25 cellular contexts compared by ENCODE assay signal in genomic region chr5:132670218-132670617, GRCh38. TPM values are rescaled to one million over a fixed set of nuclear protein-coding genes. Genes with fewer than 3 reads are reported as not detected.
A peak's percentile ranks its signal among the peaks of the same experiment; 100 is the strongest.
DNase-seq lines count a peak whose midpoint lies in the region; ATAC-seq, FAIRE-seq and TF ChIP-seq lines count a peak whose summit lies in the region.
"Had no signal": no experiment of that assay in that cellular context is flagged by ENCODE, and none has a peak within 500 bp of the region (broad histone marks: within the 10 kb centered on the region; RNA-seq: fewer than 3 reads in every experiment).

No MANE protein-coding gene starts in this region.

- H3K4me1 Mint-ChIP-seq in MCF 10A (ENCODE audit: insufficient read depth, unreplicated experiment), result peaks cover 15% of the 10 kb centered on the region

- H3K27me3 ChIP-seq in mammary epithelial cell (ENCODE audit: insufficient read depth, low read length), result no peaks in the 10 kb centered on the region
- no peaks in the 10 kb centered on the region for H3K27me3 ChIP-seq in SJSA1 (replicated peaks)
- peaks cover 0 to 2% of the 10 kb centered on the region in 2 experiments for H3K27me3 ChIP-seq in endothelial cell of umbilical vein (ENCODE audit: control insufficient read depth in 2 of 2, insufficient read depth in 2 of 2, low read length in 2 of 2)
- H3K27me3 ChIP-seq in small intestine (ENCODE audit: control insufficient read depth in 2 of 2, insufficient read depth in 2 of 2, low read length in 2 of 2), result no peaks in the 10 kb centered on the region

- H4K20me1 ChIP-seq in mammary epithelial cell (ENCODE audit: insufficient read depth, low read length) (no peaks in the 10 kb centered on the region), endothelial cell of umbilical vein (replicated peaks; ENCODE audit: control insufficient read depth, extremely low read depth, insufficient read depth, low read length) (no peaks in the 10 kb centered on the region)

- ATAC-seq in GM19452 (IDR thresholded peaks at IDR 0.05; ENCODE audit: unreplicated experiment) (no peak), left colon (no peak)

- in situ Hi-C loops in mammary epithelial cell (cut with MboI; ENCODE audit: low sequenced_read_pairs in 2 of 2), result no loop called here

- BruUV-seq in mammary epithelial cell (replicated peaks; lab: Mats Ljungman, UMichigan) (no TSS peak), MCF 10A (replicated peaks; lab: Mats Ljungman, UMichigan) (no TSS peak), endothelial cell of umbilical vein (replicated peaks; lab: Mats Ljungman, UMichigan) (no TSS peak)

- FAIRE-seq in endothelial cell of umbilical vein (lab: Jason Lieb, UNC), result peak; percentile 4
- no peak for FAIRE-seq in small intestine (lab: Jason Lieb, UNC)
- FAIRE-seq: GM12891, GM18507 had no signal

- WGBS in mammary epithelial cell (ENCODE audit: low coverage, missing lambda C conversion rate), result 96% methylated on average over 5 of the region's 5 CpGs
- 33 to 76% (median 56%) methylated on average over 5 of the region's 5 CpGs for WGBS in small intestine, 3 donors

- intact Hi-C loops in mammary epithelial cell (cut with micrococcal nuclease) (no loop called here), MCF 10A (cut with micrococcal nuclease) (no loop called here), endothelial cell of umbilical vein (cut with micrococcal nuclease) (no loop called here), left colon (cut with DNase I, micrococcal nuclease) (no loop called here)

- no peaks in the 10 kb centered on the region for H3K9me3 Mint-ChIP-seq in MCF 10A (ENCODE audit: unreplicated experiment)
- H3K9me3 Mint-ChIP-seq: CD4-positive, alpha-beta memory T cell; HFFc6 had no signal

- H2AFZ ChIP-seq in mammary epithelial cell (ENCODE audit: low read depth, low read length) (peak overlapping the region; percentile 5), endothelial cell of umbilical vein (ENCODE audit: low read depth, low read length) (no peak overlapping the region)
- H2AFZ ChIP-seq: GM23248 had no signal

- POLR2A ChIA-PET in MCF 10A (lab: Yijun Ruan, JAX), result interaction anchor here (0.8 kb wide), 1 partner anchor 93 kb away, joined by 3 read pairs; no protein-coding TSS in a partner anchor
- POLR2A ChIA-PET in endothelial cell of umbilical vein (lab: Charles Lee), result no interaction called here

- no peak overlapping the region for H3K27ac Mint-ChIP-seq in MCF 10A (ENCODE audit: low read depth, unreplicated experiment)
- H3K27ac Mint-ChIP-seq: CD4-positive, alpha-beta memory T cell; HFFc6 had no signal

- CTCF ChIA-PET in mammary epithelial cell (lab: Charles Lee; ENCODE audit: low non-redundant PET) (no interaction called here), MCF 10A (lab: Yijun Ruan, JAX) (interaction anchor here (1.1 kb wide), 1 partner anchor 150 kb away, joined by 3 read pairs; no protein-coding TSS in a partner anchor), endothelial cell of umbilical vein (lab: Charles Lee) (interaction anchor here (0.8 to 1.4 kb wide), 3 partner anchors 10 to 20 kb away, joined by 3 read pairs; no protein-coding TSS in a partner anchor)

- DNase-seq in mammary epithelial cell (no peak), MCF 10A (ENCODE audit: unreplicated experiment) (no peak), SJSA1 (ENCODE audit: low read depth in 1 of 2, low spot score in 2 of 2) (peak; percentile 73 to 78), endothelial cell of umbilical vein (ENCODE audit: low read depth, low spot score) (no peak), small intestine (peak; percentile 28), left colon (no peak)
- DNase-seq: C1 segment of cervical spinal cord; Calu3; CD4-positive, alpha-beta memory T cell; COR-L47; DMS53; DMS79 treated with DMSO at 0.1 percent for 48 hours; GF-D8; GM23248; HFFc6 had no signal

- TF ChIP-seq CTCF in mammary epithelial cell (conservative IDR thresholded peaks at IDR 0.05 in 1 of 2, IDR thresholded peaks at IDR 0.05 in 1 of 2; ENCODE audit: extremely low read depth in 1 of 2, insufficient read depth in 1 of 2, low read depth in 1 of 2, low read length in 2 of 2) (no peak), MCF 10A (IDR thresholded peaks at IDR 0.05; ENCODE audit: unreplicated experiment) (no peak), endothelial cell of umbilical vein (IDR thresholded peaks at IDR 0.05; ENCODE audit: extremely low read depth in 1 of 2, insufficient read depth in 1 of 2, low read depth in 1 of 2, low read length in 2 of 2) (no peak)

- no peak overlapping the region for H3K4me2 ChIP-seq in mammary epithelial cell (ENCODE audit: insufficient read depth, low read depth, low read length)
- no peak overlapping the region for H3K4me2 ChIP-seq in endothelial cell of umbilical vein (ENCODE audit: insufficient read depth, low read length)

- H3K4me1 ChIP-seq in mammary epithelial cell (ENCODE audit: insufficient read depth, low read length), result peaks cover 15% of the 10 kb centered on the region
- peaks cover 37% of the 10 kb centered on the region for H3K4me1 ChIP-seq in SJSA1 (replicated peaks)
- H3K4me1 ChIP-seq in endothelial cell of umbilical vein (ENCODE audit: control insufficient read depth, extremely low read depth, insufficient read depth, low read length), result peaks cover 6% of the 10 kb centered on the region
- H3K4me1 ChIP-seq in small intestine (ENCODE audit: control insufficient read depth in 2 of 2, insufficient read depth in 1 of 2, low read depth in 1 of 2, low read length in 1 of 2), result peaks cover 0 to 2% of the 10 kb centered on the region in 2 donors
- H3K4me1 ChIP-seq: HAP-1 had no signal

- no peak overlapping the region for H3K4me3 Mint-ChIP-seq in MCF 10A (ENCODE audit: unreplicated experiment)
- H3K4me3 Mint-ChIP-seq: CD4-positive, alpha-beta memory T cell; HFFc6 had no signal

- H3K79me2 ChIP-seq in mammary epithelial cell (ENCODE audit: insufficient read depth, low read length), result no peaks in the 10 kb centered on the region
- H3K79me2 ChIP-seq in endothelial cell of umbilical vein (ENCODE audit: control insufficient read depth, insufficient read depth, low read length), result no peaks in the 10 kb centered on the region

- TF ChIP-seq POLR2A in endothelial cell of umbilical vein (IDR thresholded peaks at IDR 0.05; ENCODE audit: low read depth, low read length), result no peak

- dilution Hi-C loops in mammary epithelial cell (cut with HindIII; ENCODE audit: low sequenced_read_pairs) (no loop called here), endothelial cell of umbilical vein (cut with MboI; ENCODE audit: extremely low pct_ligation_motif_present, low sequenced_read_pairs) (no loop called here)

- H3K9ac ChIP-seq in mammary epithelial cell (ENCODE audit: insufficient read depth, low read length) (no peak overlapping the region), endothelial cell of umbilical vein (replicated peaks; ENCODE audit: extremely low read depth, insufficient read depth, low read length) (no peak overlapping the region)
- H3K9ac ChIP-seq: GM23248 had no signal

- no peaks in the 10 kb centered on the region for H3K9me1 ChIP-seq in endothelial cell of umbilical vein (replicated peaks; ENCODE audit: control insufficient read depth, extremely low read depth, insufficient read depth, low read length)

- no peaks in the 10 kb centered on the region for H3K27me3 Mint-ChIP-seq in MCF 10A (ENCODE audit: insufficient read depth, unreplicated experiment)

- H3K9me3 ChIP-seq in mammary epithelial cell (replicated peaks; ENCODE audit: insufficient read depth, low read length) (no peaks in the 10 kb centered on the region), SJSA1 (replicated peaks) (no peaks in the 10 kb centered on the region), endothelial cell of umbilical vein (replicated peaks; ENCODE audit: control insufficient read depth, insufficient read depth, low read length) (no peaks in the 10 kb centered on the region), small intestine (ENCODE audit: control insufficient read depth, low read depth) (no peaks in the 10 kb centered on the region)

- H3K36me3 ChIP-seq in mammary epithelial cell (ENCODE audit: insufficient read depth, low read length), result no peaks in the 10 kb centered on the region
- no peaks in the 10 kb centered on the region for H3K36me3 ChIP-seq in SJSA1
- no peaks in the 10 kb centered on the region for H3K36me3 ChIP-seq in endothelial cell of umbilical vein (ENCODE audit: control insufficient read depth in 2 of 2, extremely low read depth in 1 of 2, insufficient read depth in 2 of 2, low read length in 2 of 2)
- no peaks in the 10 kb centered on the region for H3K36me3 ChIP-seq in small intestine (ENCODE audit: control insufficient read depth in 2 of 2, insufficient read depth in 2 of 2, low read length in 2 of 2)
- H3K36me3 ChIP-seq: HAP-1 had no signal

- no peak overlapping the region for H3K4me3 ChIP-seq in mammary epithelial cell (replicated peaks in 1 of 3; ENCODE audit: insufficient read depth in 1 of 3, low read depth in 2 of 3, low read length in 3 of 3)
- no peak overlapping the region for H3K4me3 ChIP-seq in SJSA1
- no peak overlapping the region for H3K4me3 ChIP-seq in endothelial cell of umbilical vein (replicated peaks in 1 of 3; ENCODE audit: insufficient read depth in 1 of 3, low read depth in 1 of 3, low read length in 3 of 3)
- no peak overlapping the region for H3K4me3 ChIP-seq in small intestine (ENCODE audit: low read depth in 1 of 2, low read length in 2 of 2)
- H3K4me3 ChIP-seq: GM23248, HAP-1 had no signal

- no peaks in the 10 kb centered on the region for H3K36me3 Mint-ChIP-seq in MCF 10A (ENCODE audit: insufficient read depth, unreplicated experiment)
- H3K36me3 Mint-ChIP-seq: CD4-positive, alpha-beta memory T cell had no signal

- H3K27ac ChIP-seq in mammary epithelial cell (ENCODE audit: insufficient read depth, low read depth, low read length) (no peak overlapping the region), SJSA1 (no peak overlapping the region; the same call in 1 of the 2 replicates), endothelial cell of umbilical vein (ENCODE audit: insufficient read depth, low read depth, low read length) (no peak overlapping the region), small intestine (ENCODE audit: low read depth in 1 of 2, low read length in 1 of 2) (no peak overlapping the region)
- H3K27ac ChIP-seq: GM23248 had no signal

RNA-seq across cellular contexts. Expression of gene IL4, which starts 3.6 kb away (rescaled TPM):
- not detected for total RNA-seq in mammary epithelial cell
- not detected for polyA plus RNA-seq in mammary epithelial cell
- polyA minus RNA-seq in mammary epithelial cell, result not detected
- total RNA-seq in MCF 10A (2022), result not detected in 2 replicates
- not detected in 2 replicates for total RNA-seq in SJSA1 (2014; rRNA removed; shearing (Covaris generic))
- total RNA-seq in endothelial cell of umbilical vein, result not detected in 2 replicates
- polyA plus RNA-seq in endothelial cell of umbilical vein, result not detected in 2 replicates
- not detected in 2 replicates for polyA plus RNA-seq in endothelial cell of umbilical vein (2011; cell fraction: cytosol; rRNA removed)
- not detected in 2 replicates for polyA plus RNA-seq in endothelial cell of umbilical vein (2011; cell fraction: nucleus; rRNA removed)
- polyA plus RNA-seq in endothelial cell of umbilical vein (2012), result not detected in 2 replicates
- polyA minus RNA-seq in endothelial cell of umbilical vein, result not detected in 2 replicates
- not detected for polyA minus RNA-seq in endothelial cell of umbilical vein (2011; cell fraction: cytosol; rRNA and poly(A)+ RNA removed)
- polyA minus RNA-seq in endothelial cell of umbilical vein (2011; cell fraction: nucleus; rRNA and poly(A)+ RNA removed), result not detected in 2 replicates
- not detected for polyA plus RNA-seq in small intestine
- total RNA-seq in left colon, result not detected
- total RNA-seq: A172; A673; Calu3; CD4-positive, alpha-beta memory T cell; Daoy; G401; GM23248; H4; HFFc6 had no signal
- polyA plus RNA-seq: BJ; CD4-positive, alpha-beta memory T cell had no signal

RNA-seq across cellular contexts. Expression of gene IL13, which starts 12.2 kb away (rescaled TPM):
- total RNA-seq in mammary epithelial cell (not detected), MCF 10A (2022) (not detected in 2 replicates), endothelial cell of umbilical vein (not detected in 2 replicates), left colon (not detected)
- polyA plus RNA-seq in mammary epithelial cell (not detected), endothelial cell of umbilical vein (0.06 TPM in 2 replicates), small intestine (under 1 TPM in 1 of 3 donors, not detected in 2; 0.54 TPM)
- polyA minus RNA-seq in mammary epithelial cell (not detected), endothelial cell of umbilical vein (0.47 TPM in 1 of 2 replicates, not detected in the other)
- total RNA-seq in SJSA1 (2014; rRNA removed; shearing (Covaris generic)), result not detected in 2 replicates
- not detected in 2 replicates for polyA plus RNA-seq in endothelial cell of umbilical vein (2011; cell fraction: cytosol; rRNA removed)
- 0.59 and 0.71 TPM in 2 replicates for polyA plus RNA-seq in endothelial cell of umbilical vein (2011; cell fraction: nucleus; rRNA removed)
- not detected in 2 replicates for polyA plus RNA-seq in endothelial cell of umbilical vein (2012)
- polyA minus RNA-seq in endothelial cell of umbilical vein (2011; cell fraction: cytosol; rRNA and poly(A)+ RNA removed), result not detected
- polyA minus RNA-seq in endothelial cell of umbilical vein (2011; cell fraction: nucleus; rRNA and poly(A)+ RNA removed), result 0.38 and 0.43 TPM in 2 replicates
- total RNA-seq: A172; A673; Calu3; CD4-positive, alpha-beta memory T cell; Daoy; G401; GM23248; H4; HFFc6 had no signal
- polyA plus RNA-seq: BJ; CD4-positive, alpha-beta memory T cell; GM23248 had no signal

Comparison
In these comparisons a context has a peak if more than half of its experiments do, and no peak if none do; other contexts are left out.
1. DNase-seq: peak in SJSA1 (2 of 2) and small intestine (single experiment); none in mammary epithelial cell (single experiment), MCF 10A (single experiment), endothelial cell of umbilical vein (single experiment) and left colon (0 of 2).